1 cellular context compared by ENCODE assay signal in the genomic region with DNA sequence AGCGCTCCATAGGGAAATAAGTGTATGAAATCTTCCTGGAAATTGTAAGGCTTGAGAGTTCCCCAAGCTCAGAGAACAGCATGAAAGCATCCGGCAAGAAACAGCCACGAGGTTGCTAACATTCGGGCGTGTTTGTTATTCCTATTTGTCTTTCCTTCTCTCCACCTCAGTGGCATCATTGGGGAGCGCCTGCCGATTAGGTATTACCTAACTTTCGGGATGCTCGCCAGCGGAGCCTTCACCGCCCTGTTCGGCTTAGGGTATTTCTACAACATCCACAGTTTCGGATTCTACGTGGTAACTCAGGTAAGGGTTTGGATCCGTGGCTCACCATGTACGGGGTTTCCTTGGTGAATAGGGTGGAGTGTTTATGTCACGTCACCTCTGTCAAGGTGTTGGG.
TF ChIP-seq lines count a peak whose summit lies in the region.

No MANE protein-coding gene starts in this region.

TF ChIP-seq in K562, 482 proteins besides CTCF, POLR2A, EP300 and RAD21:
- peak; percentile 22 for TF ChIP-seq HNRNPLL (IDR thresholded peaks at IDR 0.05; ENCODE audit: low read depth, low read length, poor library complexity, severe bottlenecking)
- TF ChIP-seq FOXK1 (CRISPR knock-in tag; IDR thresholded peaks at IDR 0.05; ENCODE audit: borderline replicate concordance), result 0 out of 2 replicates have a peak, but pooled peaks have one; percentile 15
- no peak for TF ChIP-seq ZNF696 (CRISPR knock-in tag; conservative IDR thresholded peaks at IDR 0.05)
- TF ChIP-seq, protein P1, sequence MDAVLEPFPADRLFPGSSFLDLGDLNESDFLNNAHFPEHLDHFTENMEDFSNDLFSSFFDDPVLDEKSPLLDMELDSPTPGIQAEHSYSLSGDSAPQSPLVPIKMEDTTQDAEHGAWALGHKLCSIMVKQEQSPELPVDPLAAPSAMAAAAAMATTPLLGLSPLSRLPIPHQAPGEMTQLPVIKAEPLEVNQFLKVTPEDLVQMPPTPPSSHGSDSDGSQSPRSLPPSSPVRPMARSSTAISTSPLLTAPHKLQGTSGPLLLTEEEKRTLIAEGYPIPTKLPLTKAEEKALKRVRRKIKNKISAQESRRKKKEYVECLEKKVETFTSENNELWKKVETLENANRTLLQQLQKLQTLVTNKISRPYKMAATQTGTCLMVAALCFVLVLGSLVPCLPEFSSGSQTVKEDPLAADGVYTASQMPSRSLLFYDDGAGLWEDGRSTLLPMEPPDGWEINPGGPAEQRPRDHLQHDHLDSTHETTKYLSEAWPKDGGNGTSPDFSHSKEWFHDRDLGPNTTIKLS (IDR thresholded peaks at IDR 0.05; ENCODE audit: borderline replicate concordance, low read depth), result no peak
